ENCODE assay signal across 8 cellular contexts in the genomic region with DNA sequence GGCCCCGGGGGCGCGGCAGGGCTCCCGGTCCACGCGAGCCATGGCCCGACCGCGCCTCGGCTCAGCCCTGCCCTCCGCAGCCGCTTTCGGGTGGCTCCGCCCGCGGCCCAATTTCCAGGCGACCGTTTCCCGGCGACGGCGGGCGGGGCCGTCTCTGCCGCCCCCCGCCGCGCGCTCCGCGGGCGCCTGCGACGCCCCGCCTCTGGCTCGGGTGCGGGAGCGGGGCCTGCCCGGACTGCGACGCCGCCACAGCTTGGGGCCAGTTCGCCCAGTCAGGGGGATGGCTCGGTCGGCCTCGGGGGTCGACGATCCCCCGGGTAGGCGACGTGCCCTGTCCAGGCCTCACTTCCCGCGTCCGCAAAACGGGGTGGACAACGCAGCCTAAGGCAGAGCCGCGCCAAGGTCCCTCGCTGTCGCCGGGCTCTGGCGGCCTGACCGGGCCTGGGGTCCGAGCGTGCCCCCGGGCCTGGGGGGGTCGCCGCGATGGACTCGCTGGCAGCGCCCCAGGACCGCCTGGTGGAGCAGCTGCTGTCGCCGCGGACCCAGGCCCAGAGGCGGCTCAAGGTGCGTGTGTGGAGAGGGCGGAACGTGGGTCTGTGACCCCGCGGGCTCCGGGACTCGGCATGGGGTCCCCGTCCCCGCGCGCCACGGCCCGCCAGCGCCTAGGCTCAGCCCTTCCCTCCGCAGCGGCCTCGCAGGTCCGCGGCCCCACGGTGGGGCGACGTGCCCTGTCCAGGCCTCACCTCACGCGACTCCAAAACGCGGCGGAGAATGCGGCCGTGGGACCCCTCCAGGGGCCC. TPM values are rescaled to one million over a fixed set of nuclear protein-coding genes. Genes with fewer than 3 reads are reported as not detected.
DNase-seq lines count a peak whose midpoint lies in the region; ATAC-seq and TF ChIP-seq lines count a peak whose summit lies in the region.

No MANE protein-coding gene starts in this region.

- no peaks in the 10 kb centered on the region for H3K79me2 ChIP-seq in DND-41 (ENCODE audit: insufficient read depth, low read length)
- peaks cover 8% of the 10 kb centered on the region for H3K79me2 ChIP-seq in neural cell (replicated peaks; ENCODE audit: insufficient read depth, low read length)

- no peaks in the 10 kb centered on the region for H3K27me3 ChIP-seq in DND-41 (ENCODE audit: insufficient read depth, low read length, poor library complexity)
- no peaks in the 10 kb centered on the region for H3K27me3 ChIP-seq in endocrine pancreas (ENCODE audit: control insufficient read depth, insufficient read depth, low read length)
- peaks cover 58% of the 10 kb centered on the region for H3K27me3 ChIP-seq in neural cell (ENCODE audit: insufficient read depth, low read depth, low read length)

- ATAC-seq in DND-41 (ENCODE audit: insufficient read depth, low read depth): peak; percentile 78
- no peak for ATAC-seq in GM18517 (IDR thresholded peaks at IDR 0.05; ENCODE audit: unreplicated experiment)

- H3K9me3 ChIP-seq in DND-41 (ENCODE audit: insufficient read depth, low read length, severe bottlenecking) (no peaks in the 10 kb centered on the region), KOPT-K1 (ENCODE audit: insufficient read depth, low read length, poor library complexity, severe bottlenecking) (no peaks in the 10 kb centered on the region), endocrine pancreas (ENCODE audit: control insufficient read depth, low read length) (no peaks in the 10 kb centered on the region), neural cell (ENCODE audit: low read length) (no peaks in the 10 kb centered on the region)

- TF ChIP-seq RAD21 in neural cell (conservative IDR thresholded peaks at IDR 0.05): no peak

- H3K36me3 ChIP-seq in DND-41 (ENCODE audit: insufficient read depth, low read length): no peaks in the 10 kb centered on the region
- H3K36me3 ChIP-seq in KOPT-K1 (ENCODE audit: insufficient read depth, low read length): no peaks in the 10 kb centered on the region
- peaks cover 3% of the 10 kb centered on the region for H3K36me3 ChIP-seq in endocrine pancreas (ENCODE audit: control insufficient read depth, insufficient read depth, low read length)
- peaks cover 14% of the 10 kb centered on the region for H3K36me3 ChIP-seq in neural cell (ENCODE audit: insufficient read depth, low read length)

- no peak for TF ChIP-seq CTCF in DND-41 (IDR thresholded peaks at IDR 0.05; ENCODE audit: borderline replicate concordance, extremely low read depth, low read length, poor library complexity, severe bottlenecking)
- TF ChIP-seq CTCF in neural cell (IDR thresholded peaks at IDR 0.05; ENCODE audit: poor library complexity, severe bottlenecking): no peak

- H2AFZ ChIP-seq in DND-41 (ENCODE audit: low read depth, low read length) (peak overlapping the region; percentile 98), neural cell (ENCODE audit: low read depth, low read length) (no peak overlapping the region)

- H3F3A ChIP-seq in neural cell (ENCODE audit: insufficient read depth, low read length, poor library complexity, severe bottlenecking): no peaks in the 10 kb centered on the region

- H3K4me2 ChIP-seq in DND-41 (ENCODE audit: insufficient read depth, low read length): peak overlapping the region; percentile 97
- no peak overlapping the region for H3K4me2 ChIP-seq in neural cell (ENCODE audit: low read length)

- H4K20me1 ChIP-seq in DND-41 (ENCODE audit: insufficient read depth, low read length) (no peaks in the 10 kb centered on the region; the same call in 1 of the 2 replicates), neural cell (ENCODE audit: insufficient read depth) (peaks cover 46% of the 10 kb centered on the region)

- H3K27ac ChIP-seq in DND-41 (ENCODE audit: low read length): peak overlapping the region; percentile 77
- peak overlapping the region; percentile 27 for H3K27ac ChIP-seq in KOPT-K1 (ENCODE audit: low read depth, low read length, poor library complexity, severe bottlenecking)
- H3K27ac ChIP-seq in neural cell (ENCODE audit: low read length): no peak overlapping the region

- no peaks in the 10 kb centered on the region for H3K9me2 ChIP-seq in neural cell (ENCODE audit: insufficient read depth, low read length)

- H3K4me3 ChIP-seq in DND-41 (ENCODE audit: low read depth in 1 of 2, low read length in 2 of 2) (peak overlapping the region; percentile 26 to 70; a peak in 3 of 4 replicates), endocrine pancreas (ENCODE audit: control insufficient read depth, insufficient read depth, low read length) (no peak overlapping the region), neural cell (ENCODE audit: low read length) (peak overlapping the region; percentile 99)

- H3K4me1 ChIP-seq in DND-41 (ENCODE audit: insufficient read depth, low read length) (peaks cover 19% of the 10 kb centered on the region), endocrine pancreas (ENCODE audit: control insufficient read depth, insufficient read depth, low read length) (no peaks in the 10 kb centered on the region)

- H3K9ac ChIP-seq in DND-41 (ENCODE audit: low read depth, low read length) (peak overlapping the region; percentile 77), endocrine pancreas (ENCODE audit: control insufficient read depth, insufficient read depth, low read length) (peak overlapping the region; percentile 88), neural cell (ENCODE audit: low read length) (peak overlapping the region; percentile 29)

- DNase-seq in DND-41 (no peak), amniotic stem cell (lab: John Stamatoyannopoulos, UW) (no peak), GF-D8 (lab: John Stamatoyannopoulos, UW) (no peak), NCI-H187 treated with DMSO at 0.1 percent for 48 hours (lab: John Stamatoyannopoulos, UW) (no peak)

- no peak for TF ChIP-seq EP300 in neural cell (conservative IDR thresholded peaks at IDR 0.05; ENCODE audit: poor library complexity, severe bottlenecking)

TF ChIP-seq in neural cell, 6 proteins besides CTCF, POLR2A, EP300 and RAD21:
- no peak for TF ChIP-seq EZH2 (IDR thresholded peaks at IDR 0.05; ENCODE audit: borderline replicate concordance, insufficient read depth, low read length, poor library complexity, severe bottlenecking)
- TF ChIP-seq SMC3 (conservative IDR thresholded peaks at IDR 0.05; ENCODE audit: poor library complexity): peak; percentile 14
- TF ChIP-seq, protein P1, sequence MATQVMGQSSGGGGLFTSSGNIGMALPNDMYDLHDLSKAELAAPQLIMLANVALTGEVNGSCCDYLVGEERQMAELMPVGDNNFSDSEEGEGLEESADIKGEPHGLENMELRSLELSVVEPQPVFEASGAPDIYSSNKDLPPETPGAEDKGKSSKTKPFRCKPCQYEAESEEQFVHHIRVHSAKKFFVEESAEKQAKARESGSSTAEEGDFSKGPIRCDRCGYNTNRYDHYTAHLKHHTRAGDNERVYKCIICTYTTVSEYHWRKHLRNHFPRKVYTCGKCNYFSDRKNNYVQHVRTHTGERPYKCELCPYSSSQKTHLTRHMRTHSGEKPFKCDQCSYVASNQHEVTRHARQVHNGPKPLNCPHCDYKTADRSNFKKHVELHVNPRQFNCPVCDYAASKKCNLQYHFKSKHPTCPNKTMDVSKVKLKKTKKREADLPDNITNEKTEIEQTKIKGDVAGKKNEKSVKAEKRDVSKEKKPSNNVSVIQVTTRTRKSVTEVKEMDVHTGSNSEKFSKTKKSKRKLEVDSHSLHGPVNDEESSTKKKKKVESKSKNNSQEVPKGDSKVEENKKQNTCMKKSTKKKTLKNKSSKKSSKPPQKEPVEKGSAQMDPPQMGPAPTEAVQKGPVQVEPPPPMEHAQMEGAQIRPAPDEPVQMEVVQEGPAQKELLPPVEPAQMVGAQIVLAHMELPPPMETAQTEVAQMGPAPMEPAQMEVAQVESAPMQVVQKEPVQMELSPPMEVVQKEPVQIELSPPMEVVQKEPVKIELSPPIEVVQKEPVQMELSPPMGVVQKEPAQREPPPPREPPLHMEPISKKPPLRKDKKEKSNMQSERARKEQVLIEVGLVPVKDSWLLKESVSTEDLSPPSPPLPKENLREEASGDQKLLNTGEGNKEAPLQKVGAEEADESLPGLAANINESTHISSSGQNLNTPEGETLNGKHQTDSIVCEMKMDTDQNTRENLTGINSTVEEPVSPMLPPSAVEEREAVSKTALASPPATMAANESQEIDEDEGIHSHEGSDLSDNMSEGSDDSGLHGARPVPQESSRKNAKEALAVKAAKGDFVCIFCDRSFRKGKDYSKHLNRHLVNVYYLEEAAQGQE (IDR thresholded peaks at IDR 0.05; ENCODE audit: borderline replicate concordance): no peak
- peak; percentile 3 for TF ChIP-seq MXI1 (conservative IDR thresholded peaks at IDR 0.05; ENCODE audit: poor library complexity, severe bottlenecking)

RNA-seq across cellular contexts. Expression of a gene that starts 4.2 kb away (rescaled TPM):
- 166 and 170 TPM in 2 replicates for polyA plus RNA-seq in neural cell
- polyA minus RNA-seq in neural cell: 117 and 143 TPM in 2 replicates

RNA-seq across cellular contexts. Expression of a gene that starts 4.9 kb away (rescaled TPM):
- polyA plus RNA-seq in neural cell: 40.7 and 42.0 TPM in 2 replicates
- polyA minus RNA-seq in neural cell: 19.1 and 26.8 TPM in 2 replicates

RNA-seq across cellular contexts. Expression of a gene that starts 42.1 kb away (rescaled TPM):
- not detected in 2 replicates for polyA plus RNA-seq in neural cell
- not detected in 2 replicates for polyA minus RNA-seq in neural cell

Comparison
In these comparisons a context has a peak if more than half of its experiments do, and no peak if none do; other contexts are left out.
1. H3K9ac ChIP-seq: peak in every context shown above with its lines; median percentile 88 in endocrine pancreas; 77 in DND-41; 29 in neural cell.